1 cellular context compared by ENCODE assay signal in genomic region chr6:149887343-149887742, GRCh38.
TF ChIP-seq lines count a peak whose summit lies in the region.

No MANE protein-coding gene starts in this region.

TF ChIP-seq in A549, 52 proteins besides CTCF, POLR2A, EP300 and RAD21 (continued from another document):
- 0 out of 3 replicates have a peak, but pooled peaks have one; percentile 23 for TF ChIP-seq BCL3 (IDR thresholded peaks at IDR 0.05)
- TF ChIP-seq HES2 (IDR thresholded peaks at IDR 0.05) = 0 out of 2 replicates have a peak, but pooled peaks have one; percentile 21
- TF ChIP-seq HOXA7 (CRISPR knock-in tag; IDR thresholded peaks at IDR 0.05) = no peak
- TF ChIP-seq FOSL2 (IDR thresholded peaks at IDR 0.05) = peak; percentile 72
- peak; percentile 87 for TF ChIP-seq FOSL2 (CRISPR knock-in tag; IDR thresholded peaks at IDR 0.05)
- TF ChIP-seq, protein P1, sequence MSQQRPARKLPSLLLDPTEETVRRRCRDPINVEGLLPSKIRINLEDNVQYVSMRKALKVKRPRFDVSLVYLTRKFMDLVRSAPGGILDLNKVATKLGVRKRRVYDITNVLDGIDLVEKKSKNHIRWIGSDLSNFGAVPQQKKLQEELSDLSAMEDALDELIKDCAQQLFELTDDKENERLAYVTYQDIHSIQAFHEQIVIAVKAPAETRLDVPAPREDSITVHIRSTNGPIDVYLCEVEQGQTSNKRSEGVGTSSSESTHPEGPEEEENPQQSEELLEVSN (IDR thresholded peaks at IDR 0.05; ENCODE audit: borderline replicate concordance, low read depth) = no peak
- TF ChIP-seq GATA3 (IDR thresholded peaks at IDR 0.05; ENCODE audit: borderline replicate concordance) = peak; percentile 44; the same call in 1 of the 2 replicates
- no peak for TF ChIP-seq MYC (IDR thresholded peaks at IDR 0.05; ENCODE audit: borderline replicate concordance, low read length)
- TF ChIP-seq JUN (IDR thresholded peaks at IDR 0.05) = peak in 1 of 2 experiments; percentile 28; a peak in 3 of 5 replicates
- peak; percentile 67 to 82; a peak in 3 of 4 replicates for TF ChIP-seq CEBPB (IDR thresholded peaks at IDR 0.05)
- TF ChIP-seq JUNB (IDR thresholded peaks at IDR 0.05) = peak; percentile 79
- TF ChIP-seq CBX8 (IDR thresholded peaks at IDR 0.05) = no peak
- TF ChIP-seq NFE2L2 (conservative IDR thresholded peaks at IDR 0.05; ENCODE audit: low read length) = no peak
- TF ChIP-seq, protein P2, sequence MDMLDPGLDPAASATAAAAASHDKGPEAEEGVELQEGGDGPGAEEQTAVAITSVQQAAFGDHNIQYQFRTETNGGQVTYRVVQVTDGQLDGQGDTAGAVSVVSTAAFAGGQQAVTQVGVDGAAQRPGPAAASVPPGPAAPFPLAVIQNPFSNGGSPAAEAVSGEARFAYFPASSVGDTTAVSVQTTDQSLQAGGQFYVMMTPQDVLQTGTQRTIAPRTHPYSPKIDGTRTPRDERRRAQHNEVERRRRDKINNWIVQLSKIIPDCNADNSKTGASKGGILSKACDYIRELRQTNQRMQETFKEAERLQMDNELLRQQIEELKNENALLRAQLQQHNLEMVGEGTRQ (IDR thresholded peaks at IDR 0.05) = no peak
- TF ChIP-seq EHMT2 (IDR thresholded peaks at IDR 0.05; ENCODE audit: low read depth) = no peak
